In the genomic region with DNA sequence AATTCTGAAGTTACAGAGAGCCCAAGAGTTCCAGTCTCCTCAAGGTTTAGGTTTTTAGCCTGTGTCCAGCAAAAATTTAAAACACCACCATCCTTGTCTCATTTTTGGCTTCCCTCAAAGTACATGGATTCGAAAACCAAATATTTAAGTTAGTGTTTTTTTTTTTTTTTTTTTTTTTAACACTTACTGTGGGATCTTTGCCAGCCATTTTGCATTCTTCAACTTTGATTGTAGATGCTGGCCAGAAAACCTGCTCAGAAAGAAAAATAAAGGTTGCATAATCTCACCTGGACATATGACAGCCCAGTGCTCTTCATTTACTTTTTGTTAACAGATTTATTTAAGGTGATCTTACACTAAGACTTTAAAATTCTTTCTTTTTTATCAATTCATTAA, we compare ENCODE assay signal across 26 cellular contexts.
DNase-seq lines count a peak whose midpoint lies in the region; ATAC-seq, FAIRE-seq and TF ChIP-seq lines count a peak whose summit lies in the region.
"Had no signal": no experiment of that assay in that cellular context is flagged by ENCODE, and none has a peak within 500 bp of the region (broad histone marks: within the 10 kb centered on the region; RNA-seq: fewer than 3 reads in every experiment).

No MANE protein-coding gene starts in this region.

- TF ChIP-seq CTCF in IMR-90 (conservative IDR thresholded peaks at IDR 0.05; ENCODE audit: low read depth, low read length) (no peak), astrocyte (IDR thresholded peaks at IDR 0.05; ENCODE audit: insufficient read depth, low read depth, low read length) (no peak), ovary (IDR thresholded peaks at IDR 0.05) (no peak)

- no peak overlapping the region for H3K4me3 Mint-ChIP-seq in astrocyte (ENCODE audit: unreplicated experiment)
- no peak overlapping the region for H3K4me3 Mint-ChIP-seq in CD8-positive, alpha-beta memory T cell
- H3K4me3 Mint-ChIP-seq in activated naive CD4-positive, alpha-beta T cell treated with anti-CD3 and anti-CD28 coated beads, Interleukin-2, amount 10 ng/mL, durations not matched to agents 7 days and 5 days: no peak overlapping the region
- H3K4me3 Mint-ChIP-seq: activated CD4-positive, alpha-beta memory T cell treated with anti-CD3 and anti-CD28 coated beads, Interleukin-2, amount 10 ng/mL, durations not matched to agents 7 days and 5 days; CD14-positive monocyte; endodermal cell; mesothelial cell of epicardium; T-helper 2 cell treated with Interferon-gamma antibody and Interleukin-4, amounts not matched to agents 5 μg/mL and 100 μg/mL, for 36 hours; WTC11 had no signal

- H2AK9ac ChIP-seq in IMR-90 (replicated peaks; ENCODE audit: low read depth, low read length, poor library complexity): no peak overlapping the region

- dilution Hi-C loops in IMR-90 (cut with HindIII; ENCODE audit: low sequenced_read_pairs, unreplicated experiment): no loop called here

- no peak for TF ChIP-seq EP300 in ovary (IDR thresholded peaks at IDR 0.05)

- H3K79me2 ChIP-seq in ACC112 (ENCODE audit: control insufficient read depth, insufficient read depth, low read length, unreplicated experiment): peaks cover 27% of the 10 kb centered on the region
- H3K79me2 ChIP-seq in astrocyte (ENCODE audit: insufficient read depth, low read length): peaks cover 3% of the 10 kb centered on the region

- intact Hi-C loops in IMR-90 (cut with micrococcal nuclease) (loop anchor here (10.0 kb wide), 1 partner anchor 288 kb away; no protein-coding TSS in a partner anchor), ovary (cut with DNase I) (no loop called here)

- FAIRE-seq in astrocyte (lab: Jason Lieb, UNC): no peak
- FAIRE-seq: GM12878 had no signal

- H3K14ac ChIP-seq in IMR-90 (replicated peaks; ENCODE audit: low read depth, low read length): no peak overlapping the region

- H3K18ac ChIP-seq in IMR-90 (ENCODE audit: low read depth, low read length): no peak overlapping the region

- TF ChIP-seq RAD21 in IMR-90 (IDR thresholded peaks at IDR 0.05; ENCODE audit: low read length): no peak

- H3K9me1 ChIP-seq in IMR-90 (ENCODE audit: insufficient read depth, low read length): peaks cover 2% of the 10 kb centered on the region; the same call in 1 of the 2 replicates

- H4K8ac ChIP-seq in IMR-90 (ENCODE audit: low read depth in 2 of 2, low read length in 2 of 2): no peak overlapping the region

- H3K23ac ChIP-seq in IMR-90 (ENCODE audit: low read depth, low read length): no peak overlapping the region

- no peak overlapping the region for H3K4ac ChIP-seq in IMR-90 (ENCODE audit: low read depth, low read length)

- H3K4me1 Mint-ChIP-seq in astrocyte (ENCODE audit: low read depth, unreplicated experiment): peaks cover 33% of the 10 kb centered on the region
- no peaks in the 10 kb centered on the region for H3K4me1 Mint-ChIP-seq in CD8-positive, alpha-beta memory T cell
- no peaks in the 10 kb centered on the region for H3K4me1 Mint-ChIP-seq in activated naive CD4-positive, alpha-beta T cell treated with anti-CD3 and anti-CD28 coated beads, Interleukin-2, amount 10 ng/mL, durations not matched to agents 7 days and 5 days
- H3K4me1 Mint-ChIP-seq: activated CD4-positive, alpha-beta memory T cell treated with anti-CD3 and anti-CD28 coated beads, Interleukin-2, amount 10 ng/mL, durations not matched to agents 7 days and 5 days; WTC11 had no signal

- no CpG with 5 or more reads among the region's 1 CpG for WGBS in IMR-90 (ENCODE audit: extremely low coverage in 2 of 2, insufficient read length in 1 of 2), 2 experiments
- WGBS in ovary, 3 donors: 2 to 12% (median 6%) methylated on average over 1 of the region's 1 CpG

- in situ Hi-C loops in IMR-90 (cut with MboI; ENCODE audit: low sequenced_read_pairs): no loop called here

- peaks cover 5% of the 10 kb centered on the region in 2 experiments; a peak in 3 of 4 replicates for H3K79me1 ChIP-seq in IMR-90 (ENCODE audit: low read depth in 1 of 2, low read length in 2 of 2)

- H3K4me3 ChIP-seq in ACC112 (ENCODE audit: low read depth, low read length) (no peak overlapping the region), IMR-90 (ENCODE audit: insufficient read depth, low read depth, low read length) (no peak overlapping the region), astrocyte (ENCODE audit: insufficient read depth, low read depth, low read length) (no peak overlapping the region), ovary (no peak overlapping the region)
- no peak overlapping the region for H3K4me3 ChIP-seq in CD8-positive, alpha-beta memory T cell (ENCODE audit: low read length)
- H3K4me3 ChIP-seq: colonic mucosa, GM12878, HAP-1, hepatocyte had no signal

- H3K4me2 ChIP-seq in IMR-90 (ENCODE audit: low read depth, low read length): no peak overlapping the region; the same call in 1 of the 2 replicates
- peak overlapping the region; percentile 37 for H3K4me2 ChIP-seq in astrocyte (ENCODE audit: low read length)
- H3K4me2 ChIP-seq: hepatocyte had no signal

- no peak overlapping the region for H2BK120ac ChIP-seq in IMR-90 (ENCODE audit: low read depth, low read length)

- no peak overlapping the region for H3K9ac ChIP-seq in IMR-90 (ENCODE audit: low read depth, low read length)
- H3K9ac ChIP-seq in astrocyte (ENCODE audit: low read length): no peak overlapping the region

- H3K4me1 ChIP-seq in ACC112 (ENCODE audit: control insufficient read depth, insufficient read depth, low read length, unreplicated experiment) (peaks cover 51% of the 10 kb centered on the region), IMR-90 (ENCODE audit: control insufficient read depth, insufficient read depth, low read length) (0 out of 2 replicates have a peak, but pooled peaks cover 4% of the 10 kb centered on the region), astrocyte (ENCODE audit: insufficient read depth, low read length) (peaks cover 19% of the 10 kb centered on the region), ovary (ENCODE audit: insufficient read depth) (no peaks in the 10 kb centered on the region)
- no peaks in the 10 kb centered on the region for H3K4me1 ChIP-seq in CD8-positive, alpha-beta memory T cell (ENCODE audit: insufficient read depth, low read length)
- H3K4me1 ChIP-seq: colonic mucosa had no signal

- no peak overlapping the region for H2BK20ac ChIP-seq in IMR-90 (ENCODE audit: low read depth, low read length)

- no peak overlapping the region for H2BK15ac ChIP-seq in IMR-90 (ENCODE audit: low read depth, low read length)

- H2AFZ ChIP-seq in ACC112 (ENCODE audit: low read length, unreplicated experiment): no peak overlapping the region
- H2AFZ ChIP-seq in IMR-90 (replicated peaks; ENCODE audit: low read length, poor library complexity): no peak overlapping the region
- no peak overlapping the region for H2AFZ ChIP-seq in astrocyte (ENCODE audit: low read depth, low read length)
- H2AFZ ChIP-seq: hepatocyte had no signal

- H3K27ac ChIP-seq in ACC112 (ENCODE audit: low read depth, low read length) (peak overlapping the region; percentile 19; the same call in 1 of the 2 replicates), IMR-90 (ENCODE audit: insufficient read depth, low read length) (no peak overlapping the region), astrocyte (ENCODE audit: low read depth, low read length) (no peak overlapping the region), ovary (no peak overlapping the region)
- H3K27ac ChIP-seq in CD8-positive, alpha-beta memory T cell (ENCODE audit: low read depth, low read length): no peak overlapping the region
- H3K27ac ChIP-seq: colonic mucosa, hepatocyte, HL-60 had no signal

- H3K36me3 ChIP-seq in ACC112 (ENCODE audit: insufficient read depth, low read length): peaks cover 24% of the 10 kb centered on the region
- no peaks in the 10 kb centered on the region for H3K36me3 ChIP-seq in IMR-90 (ENCODE audit: control insufficient read depth, insufficient read depth, low read length)
- H3K36me3 ChIP-seq in astrocyte (ENCODE audit: insufficient read depth, low read length): peaks cover 5% of the 10 kb centered on the region
- H3K36me3 ChIP-seq in CD8-positive, alpha-beta memory T cell (ENCODE audit: insufficient read depth, low read length): no peaks in the 10 kb centered on the region
- H3K36me3 ChIP-seq in ovary: no peaks in the 10 kb centered on the region
- H3K36me3 ChIP-seq: colonic mucosa, HAP-1 had no signal

- POLR2A ChIA-PET in IMR-90 (lab: Charles Lee; ENCODE audit: unreplicated experiment): no interaction called here
- POLR2A ChIA-PET in CD8-positive, alpha-beta memory T cell (lab: Charles Lee): no interaction called here

- no TSS peak for BruUV-seq in IMR-90 (replicated peaks; lab: Mats Ljungman, UMichigan)

- TF ChIP-seq POLR2A in IMR-90 (IDR thresholded peaks at IDR 0.05; ENCODE audit: low read depth, low read length): no peak
- TF ChIP-seq POLR2A in ovary (IDR thresholded peaks at IDR 0.05): no peak

- peak; percentile 19 for DNase-seq in IMR-90
- no peak for DNase-seq in astrocyte (ENCODE audit: low read depth)
- peak; percentile 52 for DNase-seq in iris pigment epithelial cell (ENCODE audit: low read depth)
- DNase-seq in CD8-positive, alpha-beta memory T cell: no peak
- DNase-seq in activated naive CD4-positive, alpha-beta T cell treated with anti-CD3 and anti-CD28 coated beads, Interleukin-2, amount 10 ng/mL, durations not matched to agents 7 days and 5 days: no peak
- no peak for DNase-seq in ovary
- DNase-seq: activated CD4-positive, alpha-beta memory T cell treated with anti-CD3 and anti-CD28 coated beads, Interleukin-2, amount 10 ng/mL, durations not matched to agents 7 days and 5 days; activated naive CD4-positive, alpha-beta T cell treated with Interleukin-2 at 50 U/mL for 16 hours; colonic mucosa; DMS 273 treated with DMSO at 0.1 percent for 48 hours; endodermal cell; GF-D8; NCI-H1048; NCI-H2029 treated with DMSO at 0.1 percent for 48 hours; NCI-H526 treated with DMSO at 0.1 percent for 48 hours; SIG-M5 had no signal

- CTCF ChIA-PET in IMR-90 (lab: Yijun Ruan, JAX): no interaction called here
- CTCF ChIA-PET in CD8-positive, alpha-beta memory T cell (lab: Charles Lee): no interaction called here
- CTCF ChIA-PET in activated naive CD4-positive, alpha-beta T cell treated with anti-CD3 and anti-CD28 coated beads, Interleukin-2, amount 10 ng/mL, durations not matched to agents 7 days and 5 days (lab: Charles Lee): no interaction called here

- H3K27ac Mint-ChIP-seq in astrocyte (ENCODE audit: unreplicated experiment): no peak overlapping the region
- no peak overlapping the region for H3K27ac Mint-ChIP-seq in CD8-positive, alpha-beta memory T cell
- no peak overlapping the region for H3K27ac Mint-ChIP-seq in activated naive CD4-positive, alpha-beta T cell treated with anti-CD3 and anti-CD28 coated beads, Interleukin-2, amount 10 ng/mL, durations not matched to agents 7 days and 5 days
- H3K27ac Mint-ChIP-seq: activated CD4-positive, alpha-beta memory T cell treated with anti-CD3 and anti-CD28 coated beads, Interleukin-2, amount 10 ng/mL, durations not matched to agents 7 days and 5 days; CD14-positive monocyte; endodermal cell; T-helper 2 cell treated with Interferon-gamma antibody and Interleukin-4, amounts not matched to agents 5 μg/mL and 100 μg/mL, for 36 hours; WTC11 had no signal

- H3K27me3 Mint-ChIP-seq in astrocyte (ENCODE audit: low read depth, unreplicated experiment): no peaks in the 10 kb centered on the region
- no peaks in the 10 kb centered on the region for H3K27me3 Mint-ChIP-seq in CD8-positive, alpha-beta memory T cell
- H3K27me3 Mint-ChIP-seq in activated naive CD4-positive, alpha-beta T cell treated with anti-CD3 and anti-CD28 coated beads, Interleukin-2, amount 10 ng/mL, durations not matched to agents 7 days and 5 days: no peaks in the 10 kb centered on the region
- H3K27me3 Mint-ChIP-seq: activated CD4-positive, alpha-beta memory T cell treated with anti-CD3 and anti-CD28 coated beads, Interleukin-2, amount 10 ng/mL, durations not matched to agents 7 days and 5 days had no signal

- H2BK5ac ChIP-seq in IMR-90 (ENCODE audit: low read depth, low read length, poor library complexity, severe bottlenecking): no peak overlapping the region

- no peak overlapping the region for H3K56ac ChIP-seq in IMR-90 (ENCODE audit: extremely low read depth, insufficient read depth, low read length)

- peaks cover 5% of the 10 kb centered on the region for H3K36me3 Mint-ChIP-seq in astrocyte (ENCODE audit: low read depth, unreplicated experiment)
- no peaks in the 10 kb centered on the region for H3K36me3 Mint-ChIP-seq in CD8-positive, alpha-beta memory T cell
- H3K36me3 Mint-ChIP-seq in activated naive CD4-positive, alpha-beta T cell treated with anti-CD3 and anti-CD28 coated beads, Interleukin-2, amount 10 ng/mL, durations not matched to agents 7 days and 5 days: no peaks in the 10 kb centered on the region
- H3K36me3 Mint-ChIP-seq: WTC11 had no signal

- no peaks in the 10 kb centered on the region for H3K9me3 Mint-ChIP-seq in astrocyte (ENCODE audit: unreplicated experiment)
- H3K9me3 Mint-ChIP-seq in CD8-positive, alpha-beta memory T cell: peaks cover 4 to 8% (median 5%) of the 10 kb centered on the region in 5 donors
- H3K9me3 Mint-ChIP-seq in activated naive CD4-positive, alpha-beta T cell treated with anti-CD3 and anti-CD28 coated beads, Interleukin-2, amount 10 ng/mL, durations not matched to agents 7 days and 5 days: no peaks in the 10 kb centered on the region
- H3K9me3 Mint-ChIP-seq: activated CD4-positive, alpha-beta memory T cell treated with anti-CD3 and anti-CD28 coated beads, Interleukin-2, amount 10 ng/mL, durations not matched to agents 7 days and 5 days; CD14-positive monocyte; endodermal cell; mesothelial cell of epicardium; T-helper 2 cell treated with Interferon-gamma antibody and Interleukin-4, amounts not matched to agents 5 μg/mL and 100 μg/mL, for 36 hours; WTC11 had no signal

- no peak for ATAC-seq in IMR-90 (ENCODE audit: low read depth)
- ATAC-seq in GM18520 (IDR thresholded peaks at IDR 0.05; ENCODE audit: unreplicated experiment): no peak
- ATAC-seq: GM12878, WTC11 had no signal

- H2AK5ac ChIP-seq in IMR-90 (ENCODE audit: low read depth, low read length): no peak overlapping the region

- H3K9me3 ChIP-seq in IMR-90 (ENCODE audit: control insufficient read depth, insufficient read depth, low read length) (no peaks in the 10 kb centered on the region), astrocyte (ENCODE audit: insufficient read depth, low read depth, low read length) (no peaks in the 10 kb centered on the region), ovary (no peaks in the 10 kb centered on the region)
- H3K9me3 ChIP-seq in CD8-positive, alpha-beta memory T cell (ENCODE audit: low read length): no peaks in the 10 kb centered on the region
- H3K9me3 ChIP-seq: colonic mucosa, HAP-1 had no signal

- no peaks in the 10 kb centered on the region for H3K27me3 ChIP-seq in ACC112 (ENCODE audit: insufficient read depth, low read length)
- no peaks in the 10 kb centered on the region for H3K27me3 ChIP-seq in IMR-90 (ENCODE audit: control insufficient read depth, insufficient read depth, low read length)
- H3K27me3 ChIP-seq in astrocyte (ENCODE audit: insufficient read depth, low read length): no peaks in the 10 kb centered on the region
- no peaks in the 10 kb centered on the region for H3K27me3 ChIP-seq in CD8-positive, alpha-beta memory T cell (ENCODE audit: insufficient read depth, low read length, poor library complexity, severe bottlenecking)
- H3K27me3 ChIP-seq in ovary: no peaks in the 10 kb centered on the region
- H3K27me3 ChIP-seq: colonic mucosa, hepatocyte had no signal

- H4K20me1 ChIP-seq in IMR-90 (ENCODE audit: insufficient read depth, low read length) (no peaks in the 10 kb centered on the region), astrocyte (ENCODE audit: insufficient read depth, low read length) (no peaks in the 10 kb centered on the region)

- H4K5ac ChIP-seq in IMR-90 (ENCODE audit: low read depth, low read length): no peak overlapping the region

- no peak overlapping the region for H4K91ac ChIP-seq in IMR-90 (ENCODE audit: insufficient read depth, low read depth, low read length)

Comparison
In these comparisons a context has a peak if more than half of its experiments do, and no peak if none do; other contexts are left out.
1. DNase-seq: peak in IMR-90 (single experiment) and iris pigment epithelial cell (single experiment); none in astrocyte (single experiment), CD8-positive, alpha-beta memory T cell (0 of 5), activated naive CD4-positive, alpha-beta T cell treated with anti-CD3 and anti-CD28 coated beads, Interleukin-2, amount 10 ng/mL, durations not matched to agents 7 days and 5 days (single experiment) and ovary (0 of 5).